11 cellular contexts compared by ENCODE assay signal in the genomic region with DNA sequence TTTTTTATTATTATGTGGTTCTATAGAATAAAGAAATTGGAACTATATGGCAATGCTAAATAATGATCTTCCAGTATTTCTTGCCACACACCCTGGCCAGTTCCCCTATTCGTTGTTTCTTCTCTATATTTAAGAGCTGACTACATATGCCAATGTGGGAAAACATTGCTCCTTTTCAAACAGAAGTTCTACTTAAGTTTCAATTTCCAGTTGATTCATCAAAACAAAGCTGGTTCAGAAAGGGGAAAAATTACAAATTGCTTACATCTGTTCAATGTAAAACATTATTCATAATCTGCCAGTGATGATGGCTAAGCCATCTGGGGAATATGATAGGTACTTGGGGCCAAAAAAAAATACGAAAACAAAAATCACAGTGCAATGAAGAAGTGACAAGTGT.
A peak's percentile ranks its signal among the peaks of the same experiment; 100 is the strongest.
DNase-seq lines count a peak whose midpoint lies in the region; ATAC-seq and TF ChIP-seq lines count a peak whose summit lies in the region.
"Had no signal": no experiment of that assay in that cellular context is flagged by ENCODE, and none has a peak within 500 bp of the region (broad histone marks: within the 10 kb centered on the region; RNA-seq: fewer than 3 reads in every experiment).

No MANE protein-coding gene starts in this region.

- DNase-seq in activated CD4-positive, alpha-beta T cell treated with anti-CD3 and anti-CD28 coated beads for 36 hours: no peak
- no peak for DNase-seq in activated CD4-positive, alpha-beta T cell treated with anti-CD3 and anti-CD28 coated beads, Interleukin-2, amount 50 U/mL, for 1 hour
- peak; percentile 54 for DNase-seq in RPMI8226
- DNase-seq in NCI-H1436 treated with DMSO at 0.1 percent for 48 hours (lab: John Stamatoyannopoulos, UW): no peak
- no peak for DNase-seq in OCI-M1 (lab: John Stamatoyannopoulos, UW)
- DNase-seq: activated CD4-positive, alpha-beta T cell treated with anti-CD3 and anti-CD28 coated beads for 48 hours had no signal

- H3K9me3 ChIP-seq in skeletal muscle satellite cell (replicated peaks; ENCODE audit: low read length): no peaks in the 10 kb centered on the region
- no peaks in the 10 kb centered on the region for H3K9me3 ChIP-seq in gastroesophageal sphincter
- H3K9me3 ChIP-seq: tibial nerve had no signal

- no peak overlapping the region for H3K4me2 ChIP-seq in skeletal muscle satellite cell (ENCODE audit: low read length)

- H3K27ac Mint-ChIP-seq in activated CD4-positive, alpha-beta T cell treated with anti-CD3 and anti-CD28 coated beads for 36 hours: peak overlapping the region; percentile 59

- peak; percentile 76 for ATAC-seq in activated CD4-positive, alpha-beta T cell treated with anti-CD3 and anti-CD28 coated beads for 36 hours
- ATAC-seq in HG02610 (IDR thresholded peaks at IDR 0.05; ENCODE audit: unreplicated experiment) (peak; percentile 44), gastroesophageal sphincter (no peak)
- ATAC-seq: K562 had no signal

- no peaks in the 10 kb centered on the region for H3K27me3 Mint-ChIP-seq in activated CD4-positive, alpha-beta T cell treated with anti-CD3 and anti-CD28 coated beads for 36 hours

- 63 to 67% methylated on average over 2 of the region's 2 CpGs for WGBS in gastroesophageal sphincter (ENCODE audit: low coverage in 1 of 2), 2 donors

- no peak for TF ChIP-seq POLR2A in gastroesophageal sphincter (IDR thresholded peaks at IDR 0.05)

- no peaks in the 10 kb centered on the region for H3K9me3 Mint-ChIP-seq in activated CD4-positive, alpha-beta T cell treated with anti-CD3 and anti-CD28 coated beads for 36 hours (ENCODE audit: low read depth)

- CTCF ChIA-PET in activated CD4-positive, alpha-beta T cell treated with anti-CD3 and anti-CD28 coated beads for 36 hours (lab: Charles Lee): interaction anchor here (1.0 kb wide), 1 partner anchor 74 kb away, joined by 4 read pairs; no protein-coding TSS in a partner anchor

- H3K4me1 ChIP-seq in skeletal muscle satellite cell (ENCODE audit: control insufficient read depth, insufficient read depth, low read length) (peaks cover 21% of the 10 kb centered on the region), gastroesophageal sphincter (peaks cover 0 to 6% (median 3%) of the 10 kb centered on the region in 3 donors)

- intact Hi-C loops in activated CD4-positive, alpha-beta T cell treated with anti-CD3 and anti-CD28 coated beads for 36 hours (cut with DNase I, micrococcal nuclease): loop anchor here (1.0 to 5.0 kb wide), 4 partner anchors 35 to 74 kb away; no protein-coding TSS in a partner anchor

- H3K27me3 ChIP-seq in skeletal muscle satellite cell (ENCODE audit: control insufficient read depth, insufficient read depth, low read length): no peaks in the 10 kb centered on the region
- H3K27me3 ChIP-seq in gastroesophageal sphincter: no peaks in the 10 kb centered on the region
- H3K27me3 ChIP-seq: tibial nerve had no signal

- POLR2A ChIA-PET in activated CD4-positive, alpha-beta T cell treated with anti-CD3 and anti-CD28 coated beads for 36 hours (lab: Charles Lee): interaction anchor here (0.6 to 1.4 kb wide), 3 partner anchors 27 to 77 kb away, joined by 3 to 5 read pairs (median 4); partner anchors contain the start of gene ST8SIA4

- no peak for TF ChIP-seq EP300 in gastroesophageal sphincter (IDR thresholded peaks at IDR 0.05)

- peak overlapping the region; percentile 21 for H3K9ac ChIP-seq in skeletal muscle satellite cell (ENCODE audit: low read depth, low read length)

- no peak for TF ChIP-seq CTCF in gastroesophageal sphincter (IDR thresholded peaks at IDR 0.05)

- no peak overlapping the region for H3K4me3 ChIP-seq in skeletal muscle satellite cell (ENCODE audit: low read length)
- no peak overlapping the region for H3K4me3 ChIP-seq in gastroesophageal sphincter
- H3K4me3 ChIP-seq: K562, tibial nerve had no signal

- H3K27ac ChIP-seq in gastroesophageal sphincter: no peak overlapping the region

- peaks cover 44% of the 10 kb centered on the region for H3K4me1 Mint-ChIP-seq in activated CD4-positive, alpha-beta T cell treated with anti-CD3 and anti-CD28 coated beads for 36 hours

- peaks cover 22% of the 10 kb centered on the region for H3K36me3 Mint-ChIP-seq in activated CD4-positive, alpha-beta T cell treated with anti-CD3 and anti-CD28 coated beads for 36 hours (ENCODE audit: low read depth)

- H3K36me3 ChIP-seq in skeletal muscle satellite cell (ENCODE audit: insufficient read depth, low read length): no peaks in the 10 kb centered on the region
- H3K36me3 ChIP-seq in gastroesophageal sphincter: no peaks in the 10 kb centered on the region
- H3K36me3 ChIP-seq: tibial nerve had no signal

- H3K4me3 Mint-ChIP-seq in activated CD4-positive, alpha-beta T cell treated with anti-CD3 and anti-CD28 coated beads for 36 hours: no peak overlapping the region
